Comparison of ENCODE assay signal across 1 cellular context in the genomic region with DNA sequence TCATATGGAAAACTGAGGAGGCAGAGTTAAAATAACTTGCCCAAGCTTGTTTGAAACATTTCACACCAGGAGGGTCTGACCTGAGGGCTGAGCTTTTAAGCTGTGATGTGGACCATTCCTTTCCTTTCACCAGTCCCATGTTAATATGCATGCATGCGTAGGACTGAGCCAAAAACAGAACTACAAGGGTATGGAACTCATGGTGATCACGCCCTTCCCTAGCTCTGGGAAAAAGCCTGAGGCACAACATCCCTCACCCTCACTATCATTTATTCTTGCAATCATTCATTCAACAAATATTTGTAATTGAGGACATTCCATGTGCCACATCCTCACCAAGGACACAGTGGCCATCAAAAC.
TF ChIP-seq lines count a peak whose summit lies in the region.

No MANE protein-coding gene starts in this region.

TF ChIP-seq in IMR-90, 13 proteins besides CTCF, POLR2A, EP300 and RAD21:
- no peak for TF ChIP-seq MXI1 (IDR thresholded peaks at IDR 0.05; ENCODE audit: borderline replicate concordance, low read depth, low read length)
- TF ChIP-seq BHLHE40 (IDR thresholded peaks at IDR 0.05; ENCODE audit: low read depth, low read length), result no peak
- no peak for TF ChIP-seq RFX5 (IDR thresholded peaks at IDR 0.05; ENCODE audit: low read depth, low read length)
- no peak for TF ChIP-seq FOS (IDR thresholded peaks at IDR 0.05; ENCODE audit: low read depth, low read length)
- no peak for TF ChIP-seq MAZ (IDR thresholded peaks at IDR 0.05; ENCODE audit: borderline replicate concordance, low read depth, low read length)
- TF ChIP-seq, protein P1, sequence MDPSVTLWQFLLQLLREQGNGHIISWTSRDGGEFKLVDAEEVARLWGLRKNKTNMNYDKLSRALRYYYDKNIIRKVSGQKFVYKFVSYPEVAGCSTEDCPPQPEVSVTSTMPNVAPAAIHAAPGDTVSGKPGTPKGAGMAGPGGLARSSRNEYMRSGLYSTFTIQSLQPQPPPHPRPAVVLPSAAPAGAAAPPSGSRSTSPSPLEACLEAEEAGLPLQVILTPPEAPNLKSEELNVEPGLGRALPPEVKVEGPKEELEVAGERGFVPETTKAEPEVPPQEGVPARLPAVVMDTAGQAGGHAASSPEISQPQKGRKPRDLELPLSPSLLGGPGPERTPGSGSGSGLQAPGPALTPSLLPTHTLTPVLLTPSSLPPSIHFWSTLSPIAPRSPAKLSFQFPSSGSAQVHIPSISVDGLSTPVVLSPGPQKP (IDR thresholded peaks at IDR 0.05; ENCODE audit: borderline replicate concordance, low read depth, low read length), result no peak
- TF ChIP-seq CHD1 (IDR thresholded peaks at IDR 0.05; ENCODE audit: low read depth, low read length), result no peak
- TF ChIP-seq, protein P2, sequence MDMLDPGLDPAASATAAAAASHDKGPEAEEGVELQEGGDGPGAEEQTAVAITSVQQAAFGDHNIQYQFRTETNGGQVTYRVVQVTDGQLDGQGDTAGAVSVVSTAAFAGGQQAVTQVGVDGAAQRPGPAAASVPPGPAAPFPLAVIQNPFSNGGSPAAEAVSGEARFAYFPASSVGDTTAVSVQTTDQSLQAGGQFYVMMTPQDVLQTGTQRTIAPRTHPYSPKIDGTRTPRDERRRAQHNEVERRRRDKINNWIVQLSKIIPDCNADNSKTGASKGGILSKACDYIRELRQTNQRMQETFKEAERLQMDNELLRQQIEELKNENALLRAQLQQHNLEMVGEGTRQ (IDR thresholded peaks at IDR 0.05; ENCODE audit: low read depth, low read length), result no peak
- no peak for TF ChIP-seq SMC3 (IDR thresholded peaks at IDR 0.05; ENCODE audit: low read depth, low read length)
- no peak for TF ChIP-seq MAFK (IDR thresholded peaks at IDR 0.05; ENCODE audit: low read depth, low read length)
TF ChIP-seq in IMR-90: peak in this region for 0.
